In genomic region chr7:114160925-114161324, GRCh38 we compare ENCODE assay signal across 28 cellular contexts.
DNase-seq lines count a peak whose midpoint lies in the region; ATAC-seq and TF ChIP-seq lines count a peak whose summit lies in the region.
"Had no signal": no experiment of that assay in that cellular context is flagged by ENCODE, and none has a peak within 500 bp of the region (broad histone marks: within the 10 kb centered on the region; RNA-seq: fewer than 3 reads in every experiment).

No MANE protein-coding gene starts in this region.

- TF ChIP-seq CTCF in OCI-LY3 (IDR thresholded peaks at IDR 0.05; ENCODE audit: low read depth, low read length) (no peak), HFFc6 (IDR thresholded peaks at IDR 0.05) (no peak)

- H3K9me3 ChIP-seq in OCI-LY3 (ENCODE audit: insufficient read depth, low read length), result no peaks in the 10 kb centered on the region
- H3K9me3 ChIP-seq: gastroesophageal sphincter, prostate gland, SK-N-SH had no signal

- H3K9me3 Mint-ChIP-seq in HFFc6, result peaks cover 10% of the 10 kb centered on the region
- H3K9me3 Mint-ChIP-seq: dendritic cell treated with granulocyte-macrophage colony-stimulating factor and Interleukin-4, amounts not matched to agents 40 ng/mL and 50 ng/mL, for 4 days had no signal

- H3K36me3 Mint-ChIP-seq in HFFc6 (ENCODE audit: low read depth), result no peaks in the 10 kb centered on the region
- H3K36me3 Mint-ChIP-seq: naive B cell had no signal

- DNase-seq in pons (ENCODE audit: low spot score) (peak; percentile 66), HFFc6 (no peak)
- DNase-seq: activated CD4-positive, alpha-beta T cell treated with anti-CD3 and anti-CD28 coated beads for 4 hours; activated gamma-delta T cell treated with Interleukin-2 at 50 U/mL for 16 hours; activated T-cell treated with anti-CD3 and anti-CD28 coated beads, Interleukin-2, amount 50 U/mL, for 1 hour; central memory CD4-positive, alpha-beta T cell; DND-41; H7; IMR-90; left ventricle myocardium superior; naive B cell; NCI-H1436; NCI-H2081 treated with DMSO at 0.1 percent for 48 hours; NCI-H345; SK-N-SH; stimulated activated CD4-positive, alpha-beta T cell treated with anti-CD3 and anti-CD28 coated beads, Interleukin-15, amount 100 ng/mL, for 24 hours; stimulated activated naive CD4-positive, alpha-beta T cell; T-helper 17 cell had no signal

- H3K4me1 ChIP-seq in OCI-LY3 (ENCODE audit: low read length), result peaks cover 13% of the 10 kb centered on the region
- H3K4me1 ChIP-seq: prostate gland had no signal

- no peaks in the 10 kb centered on the region for H4K20me1 ChIP-seq in OCI-LY3 (ENCODE audit: insufficient read depth, low read length)

- H3K4me2 ChIP-seq in OCI-LY3 (ENCODE audit: low read length), result peak overlapping the region; percentile 38
- H3K4me2 ChIP-seq: SK-N-SH had no signal

- H3K27ac Mint-ChIP-seq in HFFc6, result no peak overlapping the region
- H3K27ac Mint-ChIP-seq: dendritic cell treated with granulocyte-macrophage colony-stimulating factor and Interleukin-4, amounts not matched to agents 40 ng/mL and 50 ng/mL, for 4 days; naive B cell; T-helper 17 cell had no signal

- no peaks in the 10 kb centered on the region for H3K27me3 Mint-ChIP-seq in HFFc6 (ENCODE audit: insufficient read depth)
- H3K27me3 Mint-ChIP-seq: dendritic cell treated with granulocyte-macrophage colony-stimulating factor and Interleukin-4, amounts not matched to agents 40 ng/mL and 50 ng/mL, for 4 days; T-helper 17 cell had no signal

- no peaks in the 10 kb centered on the region for H3K79me2 ChIP-seq in OCI-LY3 (ENCODE audit: low read length)

- H3K27me3 ChIP-seq in OCI-LY3 (ENCODE audit: low read depth, low read length), result no peaks in the 10 kb centered on the region
- H3K27me3 ChIP-seq: gastroesophageal sphincter had no signal

- no peak overlapping the region for H3K4me3 Mint-ChIP-seq in HFFc6
- H3K4me3 Mint-ChIP-seq: dendritic cell treated with granulocyte-macrophage colony-stimulating factor and Interleukin-4, amounts not matched to agents 40 ng/mL and 50 ng/mL, for 4 days; naive B cell; T-helper 17 cell had no signal

- H3K4me3 ChIP-seq in OCI-LY3 (ENCODE audit: low read length), result no peak overlapping the region
- H3K4me3 ChIP-seq: gastroesophageal sphincter, prostate gland had no signal

- no peaks in the 10 kb centered on the region for H3K4me1 Mint-ChIP-seq in HFFc6 (ENCODE audit: low read depth)
- H3K4me1 Mint-ChIP-seq: naive B cell, T-helper 17 cell had no signal

- H3K9ac ChIP-seq in OCI-LY3 (ENCODE audit: low read length), result no peak overlapping the region
- H3K9ac ChIP-seq: SK-N-SH had no signal

- no peaks in the 10 kb centered on the region for H3K36me3 ChIP-seq in OCI-LY3 (replicated peaks; ENCODE audit: low read depth, low read length)
- H3K36me3 ChIP-seq: gastroesophageal sphincter, prostate gland had no signal

- ATAC-seq in GM18870 (IDR thresholded peaks at IDR 0.05; ENCODE audit: unreplicated experiment) (peak; percentile 76), HG03432 (IDR thresholded peaks at IDR 0.05; ENCODE audit: unreplicated experiment) (peak; percentile 77), HG02642 (IDR thresholded peaks at IDR 0.05; ENCODE audit: poor library complexity, unreplicated experiment) (no peak), GM18909 (IDR thresholded peaks at IDR 0.05; ENCODE audit: poor library complexity, unreplicated experiment) (no peak)
- ATAC-seq: gastroesophageal sphincter, left ventricle myocardium superior, sciatic nerve, T-helper 17 cell had no signal

- H2AFZ ChIP-seq in OCI-LY3 (ENCODE audit: low read depth, low read length), result no peak overlapping the region

- no peak overlapping the region for H3K27ac ChIP-seq in OCI-LY3 (ENCODE audit: low read length)
- H3K27ac ChIP-seq: C4-2B, gastroesophageal sphincter, prostate gland had no signal

Comparison
In these comparisons a context has a peak if more than half of its experiments do, and no peak if none do; other contexts are left out.
1. ATAC-seq: peak in GM18870 (single experiment) and HG03432 (single experiment); none in HG02642 (single experiment) and GM18909 (single experiment).